Comparison of ENCODE assay signal across 39 cellular contexts in genomic region chr13:20719783-20720182, GRCh38. TPM values are rescaled to one million over a fixed set of nuclear protein-coding genes. Genes with fewer than 3 reads are reported as not detected.
"Had no signal": no experiment of that assay in that cellular context is flagged by ENCODE, and none has a peak within 500 bp of the region (broad histone marks: within the 10 kb centered on the region; RNA-seq: fewer than 3 reads in every experiment).

No MANE protein-coding gene starts in this region.

- H3K4me3 ChIP-seq: ascending aorta, cardiac muscle cell, MG63, Peyer's patch, SJSA1 had no signal

- H3K36me3 ChIP-seq: ascending aorta, cardiac muscle cell, MG63, Peyer's patch, SJSA1 had no signal

- H3K27me3 ChIP-seq: ascending aorta, cardiac muscle cell, MG63, Peyer's patch, SJSA1 had no signal

- H3K36me3 Mint-ChIP-seq: activated naive CD4-positive, alpha-beta T cell treated with anti-CD3 and anti-CD28 coated beads, Interleukin-2, amount 50 U/mL, for 24 hours; activated naive CD8-positive, alpha-beta T cell treated with anti-CD3 and anti-CD28 coated beads, Interleukin-2, amount 10 ng/mL, durations not matched to agents 7 days and 5 days had no signal

- H3K27ac Mint-ChIP-seq: activated CD4-positive, alpha-beta T cell treated with anti-CD3 and anti-CD28 coated beads for 36 hours; activated CD4-positive, alpha-beta T cell treated with anti-CD3 and anti-CD28 coated beads, Interleukin-2, amount 10 ng/mL, durations not matched to agents 7 days and 5 days; activated CD8-positive, alpha-beta T cell treated with anti-CD3 and anti-CD28 coated beads, Interleukin-2, amount 10 ng/mL, durations not matched to agents 7 days and 5 days; activated naive CD4-positive, alpha-beta T cell treated with anti-CD3 and anti-CD28 coated beads, Interleukin-2, amount 50 U/mL, for 24 hours; activated naive CD8-positive, alpha-beta T cell treated with anti-CD3 and anti-CD28 coated beads, Interleukin-2, amount 10 ng/mL, durations not matched to agents 7 days and 5 days; activated T-cell treated with anti-CD3 and anti-CD28 coated beads, Interleukin-2, amount 50 U/mL, for 24 hours; activated T-helper 2 cell treated with anti-CD3 and anti-CD28 coated beads, Interferon-gamma antibody, Interleukin-2, Interleukin-4, amounts not matched to agents 10 μg/mL and 5 μg/mL and 100 μg/mL, durations not matched to agents 14 hours and 24 hours and 36 hours; T-helper 1 cell treated with Interleukin-12 subunit alpha and Interleukin-12 subunit beta and Interleukin-4 antibody, amounts not matched to agents 30 μg/mL and 1 μg/mL, for 36 hours; T-helper 2 cell treated with Interferon-gamma antibody and Interleukin-4, amounts not matched to agents 5 μg/mL and 100 μg/mL, for 36 hours had no signal

- H3K4me1 Mint-ChIP-seq: activated naive CD8-positive, alpha-beta T cell treated with anti-CD3 and anti-CD28 coated beads, Interleukin-2, amount 10 ng/mL, durations not matched to agents 7 days and 5 days; central memory CD8-positive, alpha-beta T cell had no signal

- DNase-seq: activated CD4-positive, alpha-beta T cell treated with anti-CD3 and anti-CD28 coated beads for 36 hours; activated CD4-positive, alpha-beta T cell treated with anti-CD3 and anti-CD28 coated beads, Interleukin-2, amount 10 ng/mL, durations not matched to agents 7 days and 5 days; activated CD4-positive, alpha-beta T cell treated with anti-CD3 and anti-CD28 coated beads, Interleukin-2, amount 50 U/mL, for 48 hours; activated CD8-positive, alpha-beta T cell treated with anti-CD3 and anti-CD28 coated beads, Interleukin-2, amount 10 ng/mL, durations not matched to agents 7 days and 5 days; activated gamma-delta T cell; activated naive CD4-positive, alpha-beta T cell treated with Interleukin-2 at 50 U/mL for 16 hours; activated naive CD8-positive, alpha-beta T cell treated with anti-CD3 and anti-CD28 coated beads, Interleukin-2, amount 10 ng/mL, durations not matched to agents 7 days and 5 days; activated T-cell treated with anti-CD3 and anti-CD28 coated beads, Interleukin-2, amount 50 U/mL, for 24 hours; amygdala; Kasumi-1; KG1; MG63; NCI-H1048; NCI-H1105 treated with DMSO at 0.1 percent for 48 hours; NCI-H1436; NCI-H1694; NCI-H1930; NCI-H2081 treated with DMSO at 0.1 percent for 48 hours; NCI-H2171 treated with DMSO at 0.1 percent for 48 hours; NCI-H2227 treated with DMSO at 0.1 percent for 48 hours; NCI-H446; NCI-H524; NCI-H69; NCI-H82; NK-92 treated with Interleukin-12 subunit alpha and Interleukin-12 subunit beta, amount 100 ng/mL, for 24 hours; PC-3; Peyer's patch; RPMI8226; SHP77 treated with DMSO at 0.1 percent for 48 hours; SK-N-SH had no signal

- H3K27ac ChIP-seq: ascending aorta, cardiac muscle cell, Peyer's patch, SJSA1 had no signal

- H3K9me3 Mint-ChIP-seq: activated CD4-positive, alpha-beta T cell treated with anti-CD3 and anti-CD28 coated beads, Interleukin-2, amount 10 ng/mL, durations not matched to agents 7 days and 5 days; activated naive CD4-positive, alpha-beta T cell treated with anti-CD3 and anti-CD28 coated beads, Interleukin-2, amount 50 U/mL, for 24 hours; activated naive CD8-positive, alpha-beta T cell treated with anti-CD3 and anti-CD28 coated beads, Interleukin-2, amount 10 ng/mL, durations not matched to agents 7 days and 5 days; activated T-cell treated with anti-CD3 and anti-CD28 coated beads, Interleukin-2, amount 50 U/mL, for 24 hours; activated T-helper 2 cell treated with anti-CD3 and anti-CD28 coated beads, Interferon-gamma antibody, Interleukin-2, Interleukin-4, amounts not matched to agents 10 μg/mL and 5 μg/mL and 100 μg/mL, durations not matched to agents 14 hours and 24 hours and 36 hours; central memory CD8-positive, alpha-beta T cell; T-helper 1 cell treated with Interleukin-12 subunit alpha and Interleukin-12 subunit beta and Interleukin-4 antibody, amounts not matched to agents 30 μg/mL and 1 μg/mL, for 36 hours; T-helper 2 cell treated with Interferon-gamma antibody and Interleukin-4, amounts not matched to agents 5 μg/mL and 100 μg/mL, for 36 hours had no signal

- H3K9me3 ChIP-seq: ascending aorta, MG63, Peyer's patch, SJSA1, SK-N-SH had no signal

- ATAC-seq: activated CD4-positive, alpha-beta T cell treated with anti-CD3 and anti-CD28 coated beads for 36 hours; activated CD4-positive, CD25-positive, alpha-beta regulatory T cell treated with anti-CD3 and anti-CD28 coated beads, Interleukin-2, amount 50 U/mL, for 24 hours; activated CD8-positive, alpha-beta T cell treated with anti-CD3 and anti-CD28 coated beads, Interleukin-2, amount 10 ng/mL, durations not matched to agents 7 days and 5 days; PC-3 had no signal

- H3K4me3 Mint-ChIP-seq: activated CD4-positive, alpha-beta T cell treated with anti-CD3 and anti-CD28 coated beads for 36 hours; activated CD4-positive, alpha-beta T cell treated with anti-CD3 and anti-CD28 coated beads, Interleukin-2, amount 10 ng/mL, durations not matched to agents 7 days and 5 days; activated CD8-positive, alpha-beta T cell treated with anti-CD3 and anti-CD28 coated beads, Interleukin-2, amount 10 ng/mL, durations not matched to agents 7 days and 5 days; activated naive CD4-positive, alpha-beta T cell treated with anti-CD3 and anti-CD28 coated beads, Interleukin-2, amount 50 U/mL, for 24 hours; activated naive CD8-positive, alpha-beta T cell treated with anti-CD3 and anti-CD28 coated beads, Interleukin-2, amount 10 ng/mL, durations not matched to agents 7 days and 5 days; activated T-cell treated with anti-CD3 and anti-CD28 coated beads, Interleukin-2, amount 50 U/mL, for 24 hours; central memory CD8-positive, alpha-beta T cell; T-helper 1 cell treated with Interleukin-12 subunit alpha and Interleukin-12 subunit beta and Interleukin-4 antibody, amounts not matched to agents 30 μg/mL and 1 μg/mL, for 36 hours; T-helper 2 cell treated with Interferon-gamma antibody and Interleukin-4, amounts not matched to agents 5 μg/mL and 100 μg/mL, for 36 hours had no signal

RNA-seq across cellular contexts. Expression of gene IL17D, which starts 16.3 kb away (rescaled TPM):
- total RNA-seq: activated CD4-positive, alpha-beta T cell treated with anti-CD3 and anti-CD28 coated beads, Interleukin-2, amount 10 ng/mL, durations not matched to agents 7 days and 5 days; activated naive CD8-positive, alpha-beta T cell treated with anti-CD3 and anti-CD28 coated beads, Interleukin-2, amount 10 ng/mL, durations not matched to agents 7 days and 5 days; ascending aorta had no signal

RNA-seq across cellular contexts. Expression of gene EEF1AKMT1, which starts 54.0 kb away (rescaled TPM):
- total RNA-seq: ascending aorta had no signal
